In genomic region chr1:246528933-246529731, GRCh38 we compare ENCODE assay signal across 19 cellular contexts.
A peak's percentile ranks its signal among the peaks of the same experiment; 100 is the strongest.
DNase-seq lines count a peak whose midpoint lies in the region; TF ChIP-seq lines count a peak whose summit lies in the region.
"Had no signal": no experiment of that assay in that cellular context is flagged by ENCODE, and none has a peak within 500 bp of the region (broad histone marks: within the 10 kb centered on the region; RNA-seq: fewer than 3 reads in every experiment).

No MANE protein-coding gene starts in this region.

- no peaks in the 10 kb centered on the region for H3K27me3 ChIP-seq in WERI-Rb-1 (ENCODE audit: insufficient read depth, low read depth, severe bottlenecking)
- H3K27me3 ChIP-seq: suprapubic skin had no signal

- H3K9me3 ChIP-seq in WERI-Rb-1 (ENCODE audit: severe bottlenecking): peaks cover 25% of the 10 kb centered on the region

- no peak overlapping the region for H3K4me3 ChIP-seq in WERI-Rb-1 (ENCODE audit: low read depth, low read length)
- H3K4me3 ChIP-seq: mucosa of descending colon, suprapubic skin had no signal

- no peaks in the 10 kb centered on the region for H3K36me3 ChIP-seq in WERI-Rb-1
- H3K36me3 ChIP-seq: suprapubic skin had no signal

- DNase-seq in EH (ENCODE audit: low read depth) (peak; percentile 42), LoVo (ENCODE audit: low spot score) (peak; percentile 18), WERI-Rb-1 (no peak), iris pigment epithelial cell (ENCODE audit: low read depth) (peak; percentile 3), AG08396 (ENCODE audit: low spot score) (no peak), dedifferentiated amniotic fluid mesenchymal stem cell (ENCODE audit: extremely low spot score) (no peak), GM10266 (ENCODE audit: extremely low spot score) (no peak)
- DNase-seq: activated CD4-positive, alpha-beta memory T cell treated with anti-CD3 and anti-CD28 coated beads, Interleukin-2, amount 10 ng/mL, durations not matched to agents 7 days and 5 days; activated naive CD4-positive, alpha-beta T cell; activated T-cell treated with anti-CD3 and anti-CD28 coated beads, Interleukin-2, amount 50 U/mL, for 1 hour; CD4-positive, alpha-beta T cell; DMS 273 treated with DMSO at 0.1 percent for 48 hours; Kasumi-1; mucosa of descending colon; NCI-H1105; NCI-H2081 treated with DMSO at 0.1 percent for 48 hours; NCI-H446 treated with DMSO at 0.1 percent for 48 hours had no signal

- no peak overlapping the region for H3K27ac ChIP-seq in WERI-Rb-1
- H3K27ac ChIP-seq: epithelial cell of prostate, suprapubic skin had no signal

- peak; percentile 55 for TF ChIP-seq CTCF in WERI-Rb-1 (IDR thresholded peaks at IDR 0.05; ENCODE audit: low read depth, low read length)
- TF ChIP-seq CTCF in GM10266 (IDR thresholded peaks at IDR 0.05; ENCODE audit: control insufficient read depth, insufficient read depth, low read depth, missing control alignments): no peak

Comparison
In these comparisons a context has a peak if more than half of its experiments do, and no peak if none do; other contexts are left out.
1. DNase-seq: peak in EH (single experiment), LoVo (single experiment) and iris pigment epithelial cell (single experiment); none in WERI-Rb-1 (single experiment), AG08396 (single experiment), dedifferentiated amniotic fluid mesenchymal stem cell (single experiment) and GM10266 (single experiment).